14 cellular contexts compared by ENCODE assay signal in the genomic region with DNA sequence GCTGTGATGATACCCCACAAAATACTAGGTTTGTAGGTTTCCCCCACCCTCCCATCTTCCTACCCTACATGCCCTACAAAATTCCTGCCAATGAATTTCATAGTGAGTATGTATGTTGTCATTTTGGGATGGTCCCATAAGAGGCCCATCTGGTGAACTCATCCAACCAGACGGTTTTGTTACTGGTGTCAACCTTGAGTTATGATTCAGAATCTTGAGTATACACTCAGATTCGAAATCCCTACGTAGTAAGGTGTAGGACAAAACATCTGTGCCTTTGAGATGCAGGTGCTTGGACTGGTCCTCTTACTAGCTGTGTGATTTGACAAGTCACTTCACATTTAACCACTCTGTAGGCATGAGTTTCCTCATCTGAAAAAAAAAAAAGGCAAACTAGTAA. TPM values are rescaled to one million over a fixed set of nuclear protein-coding genes. Genes with fewer than 3 reads are reported as not detected.
A peak's percentile ranks its signal among the peaks of the same experiment; 100 is the strongest.
DNase-seq lines count a peak whose midpoint lies in the region; ATAC-seq, FAIRE-seq and TF ChIP-seq lines count a peak whose summit lies in the region.
"Had no signal": no experiment of that assay in that cellular context is flagged by ENCODE, and none has a peak within 500 bp of the region (broad histone marks: within the 10 kb centered on the region; RNA-seq: fewer than 3 reads in every experiment).

No MANE protein-coding gene starts in this region.

- TF ChIP-seq CTCF in K562 (IDR thresholded peaks at IDR 0.05 in 2 of 3, conservative IDR thresholded peaks at IDR 0.05 in 1 of 3; ENCODE audit: insufficient read depth in 2 of 3, low read depth in 1 of 3, low read length in 3 of 3) = no peak
- no peak for TF ChIP-seq CTCF in neutrophil (IDR thresholded peaks at IDR 0.05)

- H3K36me3 ChIP-seq in CD8-positive, alpha-beta memory T cell (ENCODE audit: insufficient read depth, low read length) = no peaks in the 10 kb centered on the region
- H3K36me3 ChIP-seq in KOPT-K1 (ENCODE audit: insufficient read depth, low read length) (peaks cover 40% of the 10 kb centered on the region), K562 (ENCODE audit: control insufficient read depth, insufficient read depth, low read length) (peaks cover 47% of the 10 kb centered on the region), neutrophil (no peaks in the 10 kb centered on the region)
- H3K36me3 ChIP-seq: brain microvascular endothelial cell had no signal

- no peaks in the 10 kb centered on the region for H3K9me1 ChIP-seq in K562 (ENCODE audit: control insufficient read depth, insufficient read depth, low read length)

- peak overlapping the region; percentile 64 to 100 (median 97) for H3K27ac Mint-ChIP-seq in CD8-positive, alpha-beta memory T cell

- H3K4me2 ChIP-seq in K562 (ENCODE audit: insufficient read depth, low read length) = no peak overlapping the region

- peaks cover 89% of the 10 kb centered on the region for H3K79me2 ChIP-seq in K562 (ENCODE audit: control insufficient read depth, insufficient read depth, low read length)

- H3K27me3 Mint-ChIP-seq in CD8-positive, alpha-beta memory T cell = peaks cover 0 to 2% of the 10 kb centered on the region in 2 donors

- ATAC-seq in K562 = no peak
- ATAC-seq in HG03342 (IDR thresholded peaks at IDR 0.05; ENCODE audit: unreplicated experiment) = no peak
- ATAC-seq: left lung had no signal

- no peaks in the 10 kb centered on the region for H3K27me3 ChIP-seq in CD8-positive, alpha-beta memory T cell (ENCODE audit: insufficient read depth, low read length, poor library complexity, severe bottlenecking)
- H3K27me3 ChIP-seq in K562 (ENCODE audit: control insufficient read depth in 2 of 2, insufficient read depth in 2 of 2, low read length in 2 of 2) (no peaks in the 10 kb centered on the region), neutrophil (no peaks in the 10 kb centered on the region)
- H3K27me3 ChIP-seq: brain microvascular endothelial cell, left lung, right atrium auricular region had no signal

- no peaks in the 10 kb centered on the region for H4K20me1 ChIP-seq in K562 (replicated peaks; ENCODE audit: control insufficient read depth, insufficient read depth, low read length)

- H3K9me3 Mint-ChIP-seq in CD8-positive, alpha-beta memory T cell = no peaks in the 10 kb centered on the region

- H3K9ac ChIP-seq in K562 (ENCODE audit: insufficient read depth in 1 of 2, low read depth in 2 of 2, low read length in 2 of 2) = no peak overlapping the region

- peaks cover 28% of the 10 kb centered on the region for H3K4me1 ChIP-seq in CD8-positive, alpha-beta memory T cell (ENCODE audit: insufficient read depth, low read length)
- H3K4me1 ChIP-seq in K562 (replicated peaks in 1 of 2; ENCODE audit: control insufficient read depth in 2 of 2, insufficient read depth in 2 of 2, low read length in 2 of 2) (peaks cover 9 to 21% of the 10 kb centered on the region in 2 experiments; a peak in 4 of 5 replicates), neutrophil (ENCODE audit: control insufficient read depth in 1 of 2, insufficient read depth in 1 of 2, low read depth in 1 of 2, low read length in 1 of 2) (peaks cover 42 to 47% of the 10 kb centered on the region in 2 experiments)

- no TSS peak for BruUV-seq in K562 (replicated peaks; lab: Mats Ljungman, UMichigan)

- no peak for FAIRE-seq in K562 (lab: Jason Lieb, UNC)

- peaks cover 61 to 77% (median 72%) of the 10 kb centered on the region in 3 donors for H3K4me1 Mint-ChIP-seq in CD8-positive, alpha-beta memory T cell

- no peak for DNase-seq in CD8-positive, alpha-beta memory T cell
- no peak for DNase-seq in K562 (ENCODE audit: extremely low read depth in 1 of 4, low spot score in 3 of 4)
- no peak for DNase-seq in NCI-H2081 (lab: John Stamatoyannopoulos, UW)
- no peak for DNase-seq in Ammon's horn (ENCODE audit: low spot score)
- DNase-seq in NCI-H2171 (lab: John Stamatoyannopoulos, UW) = no peak
- DNase-seq: activated CD4-positive, CD25-positive, alpha-beta regulatory T cell; brain microvascular endothelial cell; left lung; NCI-H1048; stimulated activated CD8-positive, alpha-beta memory T cell treated with anti-CD3 and anti-CD28 coated beads, Interleukin-4, amount 100 ng/mL, for 48 hours had no signal

- POLR2A ChIA-PET in CD8-positive, alpha-beta memory T cell (lab: Charles Lee) = interaction anchor here (0.8 kb wide), 1 partner anchor 156 kb away, joined by 3 read pairs; a partner anchor contains a TSS
- POLR2A ChIA-PET in K562 (lab: Yijun Ruan, JAX) = interaction anchor here (1.2 to 1.9 kb wide), 3 partner anchors 13 to 157 kb away, joined by 3 to 9 read pairs (median 4); a partner anchor contains a TSS

- no peak for TF ChIP-seq POLR2A in K562 (conservative IDR thresholded peaks at IDR 0.05)

- H3K27ac ChIP-seq in CD8-positive, alpha-beta memory T cell (ENCODE audit: low read depth, low read length) = no peak overlapping the region
- H3K27ac ChIP-seq in KOPT-K1 (ENCODE audit: low read depth, low read length, poor library complexity, severe bottlenecking) (peak overlapping the region; percentile 87), K562 (ENCODE audit: extremely low read depth, low read depth, low read length) (no peak overlapping the region), neutrophil (peak overlapping the region; percentile 96)
- H3K27ac ChIP-seq: brain microvascular endothelial cell had no signal

- CTCF ChIA-PET in CD8-positive, alpha-beta memory T cell (lab: Charles Lee) = interaction anchor here (0.6 to 1.5 kb wide), 3 partner anchors 28 to 373 kb away, joined by 3 to 5 read pairs (median 3); no protein-coding TSS in a partner anchor
- CTCF ChIA-PET in K562 (lab: Yijun Ruan, JAX; ENCODE audit: low intra/inter-chr PET ratio) = no interaction called here

- intact Hi-C loops in K562 (cut with micrococcal nuclease) = no loop called here

- no peak for TF ChIP-seq EP300 in K562 (IDR thresholded peaks at IDR 0.05; ENCODE audit: low read length)

- TF ChIP-seq RAD21 in K562 (CRISPR knock-in tag; conservative IDR thresholded peaks at IDR 0.05 in 1 of 2, IDR thresholded peaks at IDR 0.05 in 1 of 2) = no peak

- H2AFZ ChIP-seq in K562 (ENCODE audit: low read depth, low read length) = no peak overlapping the region

- H3K9me3 ChIP-seq in CD8-positive, alpha-beta memory T cell (ENCODE audit: low read length) = no peaks in the 10 kb centered on the region
- H3K9me3 ChIP-seq in KOPT-K1 (ENCODE audit: insufficient read depth, low read length, poor library complexity, severe bottlenecking) = no peaks in the 10 kb centered on the region
- no peaks in the 10 kb centered on the region for H3K9me3 ChIP-seq in K562 (replicated peaks; ENCODE audit: control insufficient read depth, insufficient read depth, low read depth, low read length)
- H3K9me3 ChIP-seq in neutrophil = no peaks in the 10 kb centered on the region
- H3K9me3 ChIP-seq: left lung, right atrium auricular region had no signal

- H3K4me3 Mint-ChIP-seq in CD8-positive, alpha-beta memory T cell = peak overlapping the region; percentile 93 to 97 (median 95)

- peaks cover 0 to 58% (median 11%) of the 10 kb centered on the region in 3 donors for H3K36me3 Mint-ChIP-seq in CD8-positive, alpha-beta memory T cell

- WGBS in K562 (ENCODE audit: insufficient coverage, low coverage, missing lambda C conversion rate) = 67% methylated on average over 3 of the region's 3 CpGs

- H3K4me3 ChIP-seq in CD8-positive, alpha-beta memory T cell (ENCODE audit: low read length) = no peak overlapping the region
- H3K4me3 ChIP-seq in K562 (no peak overlapping the region), neutrophil (ENCODE audit: low read depth in 1 of 2, low read length in 1 of 2) (no peak overlapping the region)

- in situ Hi-C loops in K562 (cut with MboI) = no loop called here

RNA-seq across cellular contexts. Expression of a gene that starts 3.6 kb away (rescaled TPM):
- 100 to 1,000 TPM; 111 to 115 TPM for total RNA-seq in CD8-positive, alpha-beta memory T cell
- polyA plus RNA-seq in CD8-positive, alpha-beta memory T cell = 48.1 TPM
- total RNA-seq in K562 (2011; cell fraction: chromatin; rRNA removed; ENCODE audit: low replicate concordance) = 10.4 and 14.0 TPM in 2 replicates
- total RNA-seq in K562 (2011; cell fraction: nucleolus; rRNA removed) = 19.2 and 21.1 TPM in 2 replicates
- 14.0 and 17.1 TPM in 2 replicates for total RNA-seq in K562 (2011; cell fraction: nucleoplasm; rRNA removed)
- total RNA-seq in K562 (2014; rRNA removed) (39.0 and 52.8 TPM in 2 replicates), K562 (2014; rRNA removed; fragmentation: Illumina TruSeq; extraction: Trizol) (22.6 and 23.4 TPM in 2 replicates), K562 (2015; rRNA removed; fragmentation: Illumina TruSeq; extraction: Trizol) (24.6 and 24.8 TPM in 2 replicates), K562 (2021) (32.9 and 33.6 TPM in 2 replicates)
- polyA plus RNA-seq in K562 (2011; rRNA removed) (34.9 and 37.8 TPM in 2 replicates), K562 (2014; fragmentation: Illumina TruSeq; extraction: Trizol) (26.9 and 34.4 TPM in 2 replicates), K562 (2014; fragmentation: Nextera tagmentation; extraction: Ambion mirVana) (1 to 10 TPM; 4.8 to 7.5 TPM), K562 (2014; rRNA removed) (29.9 and 34.5 TPM in 2 replicates)
- 51.5 and 163 TPM in 2 replicates for polyA plus RNA-seq in K562 (2011; cell fraction: cytosol; rRNA removed)
- 35.1 and 65.2 TPM in 2 replicates for polyA plus RNA-seq in K562 (2011; cell fraction: nucleus; rRNA removed)
- 19.7 and 22.9 TPM in 2 replicates for polyA plus RNA-seq in K562 (2012)
- polyA minus RNA-seq in K562 (2011; rRNA and poly(A)+ RNA removed) = 25.2 and 48.9 TPM in 2 replicates
- polyA minus RNA-seq in K562 (2011; cell fraction: cytosol; rRNA and poly(A)+ RNA removed) = 32.4 and 42.9 TPM in 2 replicates
- polyA minus RNA-seq in K562 (2011; cell fraction: nucleus; rRNA and poly(A)+ RNA removed) = 12.4 and 12.8 TPM in 2 replicates

RNA-seq across cellular contexts. Expression of a gene that starts 55.6 kb away (rescaled TPM):
- total RNA-seq in CD8-positive, alpha-beta memory T cell = under 1 TPM in 1 of 2 experiments, not detected in 1; 0.39 TPM
- not detected for polyA plus RNA-seq in CD8-positive, alpha-beta memory T cell
- total RNA-seq in K562 (2011; cell fraction: chromatin; rRNA removed; ENCODE audit: low replicate concordance) = 0.14 TPM in 1 of 2 replicates, not detected in the other
- total RNA-seq in K562 (2011; cell fraction: nucleolus; rRNA removed) = not detected in 2 replicates
- not detected in 2 replicates for total RNA-seq in K562 (2011; cell fraction: nucleoplasm; rRNA removed)
- total RNA-seq in K562 (2014; rRNA removed) (not detected in 2 replicates), K562 (2014; rRNA removed; fragmentation: Illumina TruSeq; extraction: Trizol) (not detected in 2 replicates), K562 (2015; rRNA removed; fragmentation: Illumina TruSeq; extraction: Trizol) (not detected in 2 replicates), K562 (2021) (not detected in 2 replicates)
- polyA plus RNA-seq in K562 (2011; rRNA removed) (not detected in 2 replicates), K562 (2014; fragmentation: Illumina TruSeq; extraction: Trizol) (not detected in 2 replicates), K562 (2014; fragmentation: Nextera tagmentation; extraction: Ambion mirVana) (not detected), K562 (2014; rRNA removed) (not detected in 2 replicates)
- not detected in 2 replicates for polyA plus RNA-seq in K562 (2011; cell fraction: cytosol; rRNA removed)
- polyA plus RNA-seq in K562 (2011; cell fraction: nucleus; rRNA removed) = not detected in 2 replicates
- not detected in 2 replicates for polyA plus RNA-seq in K562 (2012)
- polyA minus RNA-seq in K562 (2011; rRNA and poly(A)+ RNA removed) = not detected in 2 replicates
- polyA minus RNA-seq in K562 (2011; cell fraction: cytosol; rRNA and poly(A)+ RNA removed) = not detected in 2 replicates
- 0.13 TPM in 1 of 2 replicates, not detected in the other for polyA minus RNA-seq in K562 (2011; cell fraction: nucleus; rRNA and poly(A)+ RNA removed)
- total RNA-seq: left lung, right atrium auricular region had no signal

Comparison
In these comparisons a context has a peak if more than half of its experiments do, and no peak if none do; other contexts are left out.
1. H3K27ac ChIP-seq: peak in KOPT-K1 (single experiment) and neutrophil (single experiment); none in CD8-positive, alpha-beta memory T cell (single experiment) and K562 (single experiment).